ENCODE assay signal across 8 cellular contexts in genomic region chr16:11585460-11586374, GRCh38. TPM values are rescaled to one million over a fixed set of nuclear protein-coding genes. Genes with fewer than 3 reads are reported as not detected.
DNase-seq lines count a peak whose midpoint lies in the region; ATAC-seq and TF ChIP-seq lines count a peak whose summit lies in the region.

No MANE protein-coding gene starts in this region.

- peak in 4 of 7 experiments; percentile 24 to 64 (median 47) for DNase-seq in CD8-positive, alpha-beta T cell
- DNase-seq in HFFc6 (no peak), WTC11 (ENCODE audit: low spot score) (no peak), DMS79 (lab: John Stamatoyannopoulos, UW) (no peak)

- POLR2A ChIA-PET in CD8-positive, alpha-beta T cell (lab: Charles Lee) = interaction anchor here (0.7 to 2.9 kb wide), 6 partner anchors 9 to 35 kb away, joined by 3 to 30 read pairs (median 7); no protein-coding TSS in a partner anchor
- POLR2A ChIA-PET in WTC11 (lab: Charles Lee) = interaction anchor here (2.4 kb wide), 1 partner anchor 51 kb away, joined by 10 read pairs; no protein-coding TSS in a partner anchor

- no peak for TF ChIP-seq CTCF in CD8-positive, alpha-beta T cell (IDR thresholded peaks at IDR 0.05)
- TF ChIP-seq CTCF in HFFc6 (IDR thresholded peaks at IDR 0.05) = no peak
- no peak for TF ChIP-seq CTCF in WTC11 (IDR thresholded peaks at IDR 0.05)
- no peak for TF ChIP-seq CTCF in neural cell (IDR thresholded peaks at IDR 0.05; ENCODE audit: poor library complexity, severe bottlenecking)

- no peaks in the 10 kb centered on the region for H3K27me3 ChIP-seq in CD8-positive, alpha-beta T cell (ENCODE audit: insufficient read depth, low read length)
- peaks cover 61% of the 10 kb centered on the region for H3K27me3 ChIP-seq in neural cell (ENCODE audit: insufficient read depth, low read depth, low read length)

- H3K79me2 ChIP-seq in neural cell (replicated peaks; ENCODE audit: insufficient read depth, low read length) = no peaks in the 10 kb centered on the region

- peak overlapping the region; percentile 97 for H3K4me3 Mint-ChIP-seq in CD8-positive, alpha-beta T cell
- H3K4me3 Mint-ChIP-seq in HFFc6 = peak overlapping the region; percentile 96
- H3K4me3 Mint-ChIP-seq in WTC11 = peak overlapping the region; percentile 78

- H3K9me3 ChIP-seq in CD8-positive, alpha-beta T cell (ENCODE audit: low read length) = no peaks in the 10 kb centered on the region
- H3K9me3 ChIP-seq in neural cell (ENCODE audit: low read length) = no peaks in the 10 kb centered on the region

- H3K4me2 ChIP-seq in neural cell (ENCODE audit: low read length) = no peak overlapping the region

- no peaks in the 10 kb centered on the region for H4K20me1 ChIP-seq in neural cell (ENCODE audit: insufficient read depth)

- intact Hi-C loops in CD8-positive, alpha-beta T cell (cut with DNase I, micrococcal nuclease) = loop anchor here (2.0 to 5.0 kb wide), 5 partner anchors 33 to 57 kb away; no protein-coding TSS in a partner anchor

- peak; percentile 15 for ATAC-seq in CD8-positive, alpha-beta T cell
- ATAC-seq in WTC11 = no peak
- ATAC-seq in esophagus mucosa = peak; percentile 15
- ATAC-seq in GM21360 (IDR thresholded peaks at IDR 0.05; ENCODE audit: unreplicated experiment) = no peak
- no peak for ATAC-seq in GM21529 (IDR thresholded peaks at IDR 0.05; ENCODE audit: unreplicated experiment)

- no peak for TF ChIP-seq RAD21 in neural cell (conservative IDR thresholded peaks at IDR 0.05)

- CTCF ChIA-PET in CD8-positive, alpha-beta T cell (lab: Charles Lee) = interaction anchor here (1.3 to 2.9 kb wide), 6 partner anchors 11 to 56 kb away, joined by 4 to 11 read pairs (median 6); no protein-coding TSS in a partner anchor
- CTCF ChIA-PET in WTC11 (lab: Charles Lee) = interaction anchor here (0.9 to 2.8 kb wide), 5 partner anchors 13 to 178 kb away, joined by 3 to 14 read pairs (median 4); no protein-coding TSS in a partner anchor

- H3K36me3 ChIP-seq in CD8-positive, alpha-beta T cell (ENCODE audit: insufficient read depth, low read length) = no peaks in the 10 kb centered on the region
- no peaks in the 10 kb centered on the region for H3K36me3 ChIP-seq in neural cell (ENCODE audit: insufficient read depth, low read length)

- H3F3A ChIP-seq in neural cell (ENCODE audit: insufficient read depth, low read length, poor library complexity, severe bottlenecking) = no peaks in the 10 kb centered on the region

- H3K27ac ChIP-seq in CD8-positive, alpha-beta T cell (ENCODE audit: low read depth, low read length) = peak overlapping the region; percentile 72
- no peak overlapping the region for H3K27ac ChIP-seq in neural cell (ENCODE audit: low read length)

- no peak overlapping the region for H3K9ac ChIP-seq in neural cell (ENCODE audit: low read length)

- no peak overlapping the region for H2AFZ ChIP-seq in neural cell (ENCODE audit: low read depth, low read length)

- TF ChIP-seq EP300 in neural cell (conservative IDR thresholded peaks at IDR 0.05; ENCODE audit: poor library complexity, severe bottlenecking) = no peak

- H3K4me3 ChIP-seq in CD8-positive, alpha-beta T cell (ENCODE audit: low read depth, low read length) = peak overlapping the region; percentile 71
- peak overlapping the region; percentile 36 for H3K4me3 ChIP-seq in neural cell (ENCODE audit: low read length)

- no peaks in the 10 kb centered on the region for H3K9me3 Mint-ChIP-seq in CD8-positive, alpha-beta T cell
- H3K9me3 Mint-ChIP-seq in HFFc6 (no peaks in the 10 kb centered on the region), WTC11 (peaks cover 6% of the 10 kb centered on the region)

- H3K9me2 ChIP-seq in neural cell (ENCODE audit: insufficient read depth, low read length) = no peaks in the 10 kb centered on the region

- H3K4me1 ChIP-seq in CD8-positive, alpha-beta T cell (ENCODE audit: insufficient read depth, low read length) = peaks cover 47% of the 10 kb centered on the region

- H3K27me3 Mint-ChIP-seq in CD8-positive, alpha-beta T cell (ENCODE audit: low read depth) = no peaks in the 10 kb centered on the region
- H3K27me3 Mint-ChIP-seq in HFFc6 (ENCODE audit: insufficient read depth) (peaks cover 2% of the 10 kb centered on the region; the same call in 1 of the 2 replicates), WTC11 (ENCODE audit: low read depth) (peaks cover 74% of the 10 kb centered on the region)

- peaks cover 54% of the 10 kb centered on the region for H3K4me1 Mint-ChIP-seq in CD8-positive, alpha-beta T cell (ENCODE audit: low read depth)
- H3K4me1 Mint-ChIP-seq in HFFc6 (ENCODE audit: low read depth) (peaks cover 56% of the 10 kb centered on the region), WTC11 (peaks cover 49% of the 10 kb centered on the region)

- peak overlapping the region; percentile 98 for H3K27ac Mint-ChIP-seq in CD8-positive, alpha-beta T cell
- H3K27ac Mint-ChIP-seq in HFFc6 = peak overlapping the region; percentile 95
- no peak overlapping the region; the same call in 1 of the 2 replicates for H3K27ac Mint-ChIP-seq in WTC11

- H3K36me3 Mint-ChIP-seq in CD8-positive, alpha-beta T cell = peaks cover 46% of the 10 kb centered on the region
- 0 out of 2 replicates have a peak, but pooled peaks cover 5% of the 10 kb centered on the region for H3K36me3 Mint-ChIP-seq in HFFc6 (ENCODE audit: low read depth)
- peaks cover 19% of the 10 kb centered on the region for H3K36me3 Mint-ChIP-seq in WTC11

TF ChIP-seq in WTC11, 78 proteins besides CTCF, POLR2A, EP300 and RAD21:
- TF ChIP-seq MYBL2 (CRISPR knock-in tag; IDR thresholded peaks at IDR 0.05) (0 out of 2 replicates have a peak, but pooled peaks have one; percentile 16), JUN (CRISPR knock-in tag; IDR thresholded peaks at IDR 0.05) (no peak), GABPB1 (CRISPR knock-in tag; IDR thresholded peaks at IDR 0.05) (peak; percentile 60)

TF ChIP-seq in neural cell, 6 proteins besides CTCF, POLR2A, EP300 and RAD21:
- no peak for TF ChIP-seq SMC3 (conservative IDR thresholded peaks at IDR 0.05; ENCODE audit: poor library complexity)

RNA-seq across cellular contexts. Expression of gene LITAF, which starts 1.0 kb away (rescaled TPM):
- 100 to 1,000 TPM; 543 TPM for total RNA-seq in CD8-positive, alpha-beta T cell
- 100 to 1,000 TPM; 114 to 143 (median 135) TPM for total RNA-seq in HFFc6 (2021; fragmentation: NEBNext Ultra II Directional; extraction: Animal tissue kit (Norgen Biotek cat#: 25700))
- total RNA-seq in WTC11 (2021) (72.4 to 77.7 TPM (median 73.0 TPM) in 3 replicates), esophagus mucosa (36.9 TPM)
- 0.31 and 1.0 TPM in 2 replicates for polyA plus RNA-seq in neural cell
- not detected in 2 replicates for polyA minus RNA-seq in neural cell

Comparison
In these comparisons a context has a peak if more than half of its experiments do, and no peak if none do; other contexts are left out.
1. ATAC-seq: peak in CD8-positive, alpha-beta T cell (single experiment) and esophagus mucosa (single experiment); none in WTC11 (single experiment), GM21360 (single experiment) and GM21529 (single experiment).
2. DNase-seq: peak in CD8-positive, alpha-beta T cell (4 of 7); none in HFFc6 (single experiment), WTC11 (single experiment) and DMS79 (single experiment).
3. Peak in every context shown above with its lines, with median percentiles within 50 percentile points of each other: H3K4me3 Mint-ChIP-seq.